14 cellular contexts compared by ENCODE assay signal in the genomic region with DNA sequence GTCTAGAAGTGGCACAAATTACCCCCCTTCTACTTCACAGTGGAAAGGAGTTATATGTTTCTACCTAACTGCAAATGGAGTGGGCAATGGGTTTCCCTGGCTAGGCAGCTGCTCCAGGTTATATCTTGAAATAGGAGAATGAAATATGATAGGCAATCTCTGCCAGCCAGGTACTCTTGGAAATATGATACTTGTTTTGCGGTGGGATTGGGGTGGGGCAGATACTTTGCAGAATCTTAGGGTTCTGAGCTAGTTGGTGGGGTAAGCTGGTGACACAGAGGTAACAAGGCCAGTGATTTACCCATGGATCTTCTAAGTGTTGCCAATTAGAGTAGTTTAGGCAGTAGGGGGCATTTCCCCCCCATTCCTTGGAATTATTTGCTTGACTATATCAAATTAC.
A peak's percentile ranks its signal among the peaks of the same experiment; 100 is the strongest.
DNase-seq lines count a peak whose midpoint lies in the region; ATAC-seq and TF ChIP-seq lines count a peak whose summit lies in the region.
"Had no signal": no experiment of that assay in that cellular context is flagged by ENCODE, and none has a peak within 500 bp of the region (broad histone marks: within the 10 kb centered on the region; RNA-seq: fewer than 3 reads in every experiment).

No MANE protein-coding gene starts in this region.

- no peak overlapping the region for H3K9ac ChIP-seq in HCT116 (ENCODE audit: low read length)

- H3K4me3 ChIP-seq in HCT116 (replicated peaks in 1 of 2; ENCODE audit: low read depth in 1 of 2, low read length in 2 of 2), result no peak overlapping the region
- H3K4me3 ChIP-seq: K562, Peyer's patch had no signal

- intact Hi-C loops in HCT116 (cut with micrococcal nuclease), result no loop called here

- DNase-seq in HCT116 (ENCODE audit: low read depth, low spot score) (no peak), NCI-H2029 (lab: John Stamatoyannopoulos, UW) (peak; percentile 29), NCI-H526 (lab: John Stamatoyannopoulos, UW) (peak; percentile 27 to 40), SW480 (ENCODE audit: low spot score) (peak; percentile 20), NCI-H1092 treated with DMSO at 0.1 percent for 48 hours (lab: John Stamatoyannopoulos, UW) (no peak), epidermal melanocyte (ENCODE audit: insufficient read length, low spot score) (no peak)
- DNase-seq: CD4-positive, alpha-beta memory T cell; NCI-H2081 treated with DMSO at 0.1 percent for 48 hours; Peyer's patch; SHP77 treated with DMSO at 0.1 percent for 48 hours; T-helper 17 cell had no signal

- H3K9me2 ChIP-seq in HCT116 (ENCODE audit: insufficient read depth), result no peaks in the 10 kb centered on the region

- H2AFZ ChIP-seq in HCT116 (ENCODE audit: low read depth, low read length, poor library complexity, severe bottlenecking), result no peak overlapping the region

- no peaks in the 10 kb centered on the region for H3K27me3 ChIP-seq in HCT116 (ENCODE audit: insufficient read depth, low read length)
- H3K27me3 ChIP-seq: Peyer's patch had no signal

- no TSS peak for BruUV-seq in HCT116 (replicated peaks; lab: Mats Ljungman, UMichigan)

- RAD21 ChIA-PET in HCT116 (lab: Charles Lee; ENCODE audit: low non-redundant PET in 1 of 2, low total read pairs in 2 of 2, uncharacterized antibody in 2 of 2, unreplicated experiment in 2 of 2), result no interaction called here

- no peak for TF ChIP-seq CTCF in HCT116 (IDR thresholded peaks at IDR 0.05 in 2 of 3, conservative IDR thresholded peaks at IDR 0.05 in 1 of 3; ENCODE audit: borderline replicate concordance in 1 of 3, insufficient read depth in 1 of 3, low read depth in 2 of 3, low read length in 2 of 3)

- POLR2A ChIA-PET in HCT116 (lab: Charles Lee), result no interaction called here

- no peaks in the 10 kb centered on the region for H3K36me3 ChIP-seq in HCT116 (ENCODE audit: control insufficient read depth in 1 of 2, insufficient read depth in 2 of 2, low read length in 2 of 2)
- H3K36me3 ChIP-seq: Peyer's patch had no signal

- ATAC-seq in HCT116, result peak; percentile 38; the same call in 1 of the 2 replicates
- no peak for ATAC-seq in GM18498 (IDR thresholded peaks at IDR 0.05; ENCODE audit: unreplicated experiment)
- no peak for ATAC-seq in GM21619 (IDR thresholded peaks at IDR 0.05; ENCODE audit: unreplicated experiment)
- ATAC-seq: K562, T-helper 17 cell had no signal

- no peak overlapping the region for H3K27ac ChIP-seq in HCT116 (ENCODE audit: low read depth, low read length)
- H3K27ac ChIP-seq: Peyer's patch had no signal

- no peaks in the 10 kb centered on the region for H4K20me1 ChIP-seq in HCT116 (ENCODE audit: insufficient read depth)

- no peaks in the 10 kb centered on the region for H3K9me3 ChIP-seq in HCT116 (ENCODE audit: control insufficient read depth in 1 of 2, insufficient read depth in 1 of 2, low read depth in 1 of 2, low read length in 2 of 2)
- H3K9me3 ChIP-seq: Peyer's patch had no signal

- no peak for TF ChIP-seq POLR2A in HCT116 (IDR thresholded peaks at IDR 0.05; ENCODE audit: borderline replicate concordance, extremely low read depth, insufficient read depth, insufficient read length)

- H3K79me2 ChIP-seq in HCT116 (ENCODE audit: insufficient read depth, low read length), result no peaks in the 10 kb centered on the region

- peaks cover 8 to 9% of the 10 kb centered on the region in 2 experiments for H3K4me1 ChIP-seq in HCT116 (ENCODE audit: control insufficient read depth in 1 of 2, insufficient read depth in 2 of 2, low read length in 2 of 2)
- H3K4me1 ChIP-seq: Peyer's patch had no signal

- no peak for TF ChIP-seq RAD21 in HCT116 (IDR thresholded peaks at IDR 0.05; ENCODE audit: low read depth)

- CTCF ChIA-PET in HCT116 (lab: Charles Lee), result no interaction called here

- H3K4me2 ChIP-seq in HCT116 (ENCODE audit: low read length), result peak overlapping the region; percentile 34

TF ChIP-seq in HCT116, 20 proteins besides CTCF, POLR2A, EP300 and RAD21:
- TF ChIP-seq SIN3A (IDR thresholded peaks at IDR 0.05; ENCODE audit: low read depth) (no peak), TCF7L2 (IDR thresholded peaks at IDR 0.05; ENCODE audit: borderline replicate concordance, extremely low read depth, insufficient read depth, insufficient read length) (no peak), CEBPB (IDR thresholded peaks at IDR 0.05; ENCODE audit: low read depth) (no peak), SP1 (IDR thresholded peaks at IDR 0.05; ENCODE audit: low read depth) (no peak), JUND (IDR thresholded peaks at IDR 0.05) (no peak), FOSL1 (IDR thresholded peaks at IDR 0.05; ENCODE audit: low read depth) (no peak), EGR1 (IDR thresholded peaks at IDR 0.05; ENCODE audit: low read depth) (no peak), ZNF274 (IDR thresholded peaks at IDR 0.05; ENCODE audit: low read depth, low read length) (no peak), SRF (IDR thresholded peaks at IDR 0.05; ENCODE audit: low read depth) (no peak), POLR2AphosphoS5 (IDR thresholded peaks at IDR 0.05; ENCODE audit: low read depth, low read length) (no peak)

Comparison
In these comparisons a context has a peak if more than half of its experiments do, and no peak if none do; other contexts are left out.
1. DNase-seq: peak in NCI-H2029 (single experiment), NCI-H526 (2 of 2) and SW480 (single experiment); none in HCT116 (single experiment), NCI-H1092 treated with DMSO at 0.1 percent for 48 hours (single experiment) and epidermal melanocyte (single experiment).